Comparison of ENCODE assay signal across 12 cellular contexts in genomic region chr3:119359476-119359998, GRCh38.
A peak's percentile ranks its signal among the peaks of the same experiment; 100 is the strongest.
DNase-seq lines count a peak whose midpoint lies in the region; ATAC-seq and TF ChIP-seq lines count a peak whose summit lies in the region.
"Had no signal": no experiment of that assay in that cellular context is flagged by ENCODE, and none has a peak within 500 bp of the region (broad histone marks: within the 10 kb centered on the region; RNA-seq: fewer than 3 reads in every experiment).

No MANE protein-coding gene starts in this region.

- no peak for TF ChIP-seq POLR2A in testis (IDR thresholded peaks at IDR 0.05)

- H3K36me3 ChIP-seq in iPS-15b (ENCODE audit: control insufficient read depth, insufficient read depth, low read length) = no peaks in the 10 kb centered on the region
- H3K36me3 ChIP-seq in testis (ENCODE audit: low read depth, missing control alignments) = no peaks in the 10 kb centered on the region

- no peak overlapping the region for H3K27ac ChIP-seq in testis

- H3K27me3 ChIP-seq in iPS-15b (ENCODE audit: control insufficient read depth, insufficient read depth, low read length) (no peaks in the 10 kb centered on the region), testis (no peaks in the 10 kb centered on the region)

- 50 to 62% methylated on average over 6 of the region's 6 CpGs for WGBS in testis, 2 donors

- ATAC-seq in GM18498 (IDR thresholded peaks at IDR 0.05; ENCODE audit: unreplicated experiment) (peak; percentile 70), GM21717 (IDR thresholded peaks at IDR 0.05; ENCODE audit: unreplicated experiment) (peak; percentile 58), HG03571 (IDR thresholded peaks at IDR 0.05; ENCODE audit: unreplicated experiment) (peak; percentile 72)
- ATAC-seq: natural killer cell had no signal

- H3K9me3 ChIP-seq in iPS-15b (ENCODE audit: control insufficient read depth, insufficient read depth, low read length) = no peaks in the 10 kb centered on the region
- no peaks in the 10 kb centered on the region for H3K9me3 ChIP-seq in testis

- no peak for TF ChIP-seq CTCF in testis (IDR thresholded peaks at IDR 0.05)

- peaks cover 18% of the 10 kb centered on the region for H3K4me1 ChIP-seq in iPS-15b (ENCODE audit: control insufficient read depth, insufficient read depth, low read length)
- peaks cover 3% of the 10 kb centered on the region for H3K4me1 ChIP-seq in testis

- peak overlapping the region; percentile 26 for H3K9ac ChIP-seq in iPS-15b (ENCODE audit: low read depth, low read length)

- no peak for DNase-seq in testis
- DNase-seq in SHP77 treated with DMSO at 0.1 percent for 48 hours (lab: John Stamatoyannopoulos, UW) = no peak
- DNase-seq in posterior cingulate gyrus = no peak
- DNase-seq in NCI-H146 (lab: John Stamatoyannopoulos, UW) = no peak
- DNase-seq: hypothalamus, natural killer cell, NCI-H1436, substantia nigra had no signal

- intact Hi-C loops in testis (cut with DNase I; ENCODE audit: low total_unique reads) = no loop called here
- intact Hi-C loops in posterior cingulate gyrus (cut with DNase I) = no loop called here

- H3K4me3 ChIP-seq in iPS-15b (ENCODE audit: low read depth, low read length) (peak overlapping the region; percentile 22), testis (no peak overlapping the region)
